Comparison of ENCODE assay signal across 19 cellular contexts in genomic region chr2:156580501-156580900, GRCh38.
DNase-seq lines count a peak whose midpoint lies in the region; ATAC-seq and TF ChIP-seq lines count a peak whose summit lies in the region.
"Had no signal": no experiment of that assay in that cellular context is flagged by ENCODE, and none has a peak within 500 bp of the region (broad histone marks: within the 10 kb centered on the region; RNA-seq: fewer than 3 reads in every experiment).

No MANE protein-coding gene starts in this region.

- H3K4ac ChIP-seq in mesendoderm (ENCODE audit: low read depth, low read length) = no peak overlapping the region

- no peak for TF ChIP-seq CTCF in SK-N-SH (IDR thresholded peaks at IDR 0.05)
- TF ChIP-seq CTCF in DND-41 (IDR thresholded peaks at IDR 0.05; ENCODE audit: borderline replicate concordance, extremely low read depth, low read length, poor library complexity, severe bottlenecking) = no peak
- TF ChIP-seq CTCF in dorsolateral prefrontal cortex (IDR thresholded peaks at IDR 0.05 in 54 of 56, conservative IDR thresholded peaks at IDR 0.05 in 2 of 56; ENCODE audit: low read depth in 1 of 56, partially characterized antibody in 56 of 56) = no peak

- H3K27me3 ChIP-seq in SK-N-SH (ENCODE audit: insufficient read depth) (no peaks in the 10 kb centered on the region), DND-41 (ENCODE audit: insufficient read depth, low read length, poor library complexity) (no peaks in the 10 kb centered on the region), mesendoderm (ENCODE audit: insufficient read depth, low read length, poor library complexity) (no peaks in the 10 kb centered on the region), dorsolateral prefrontal cortex (no peaks in the 10 kb centered on the region)
- H3K27me3 ChIP-seq: MG63 had no signal

- H3K18ac ChIP-seq in mesendoderm (ENCODE audit: low read length) = no peak overlapping the region

- no peak overlapping the region for H2AK5ac ChIP-seq in mesendoderm (ENCODE audit: low read length)

- H4K8ac ChIP-seq in mesendoderm (ENCODE audit: low read depth, low read length) = no peak overlapping the region

- H3K79me2 ChIP-seq in SK-N-SH (ENCODE audit: insufficient read depth) (no peaks in the 10 kb centered on the region), DND-41 (ENCODE audit: insufficient read depth, low read length) (no peaks in the 10 kb centered on the region), mesendoderm (ENCODE audit: control insufficient read depth, insufficient read depth, low read length) (no peaks in the 10 kb centered on the region)

- H3K4me1 ChIP-seq in SK-N-SH (ENCODE audit: control insufficient read depth in 1 of 2, insufficient read depth in 2 of 2, low read depth in 1 of 2, low read length in 1 of 2) = no peaks in the 10 kb centered on the region; a peak in 1 of 4 replicates
- H3K4me1 ChIP-seq in DND-41 (ENCODE audit: insufficient read depth, low read length) = peaks cover 23% of the 10 kb centered on the region
- no peaks in the 10 kb centered on the region for H3K4me1 ChIP-seq in mesendoderm (ENCODE audit: control insufficient read depth, low read depth, low read length)

- no peak overlapping the region for H2BK15ac ChIP-seq in mesendoderm (replicated peaks; ENCODE audit: low read depth)

- no peaks in the 10 kb centered on the region for H3F3A ChIP-seq in SK-N-SH (replicated peaks; ENCODE audit: insufficient read depth)

- no peak for TF ChIP-seq EP300 in SK-N-SH (IDR thresholded peaks at IDR 0.05; ENCODE audit: borderline replicate concordance in 1 of 2, low read depth in 1 of 2, low read length in 1 of 2)

- H3K36me3 ChIP-seq in SK-N-SH (replicated peaks in 1 of 2; ENCODE audit: control insufficient read depth in 1 of 2, insufficient read depth in 2 of 2, low read length in 1 of 2) (peaks cover 0 to 3% of the 10 kb centered on the region in 2 experiments), DND-41 (ENCODE audit: insufficient read depth, low read length) (no peaks in the 10 kb centered on the region), mesendoderm (ENCODE audit: control insufficient read depth, insufficient read depth, low read length) (no peaks in the 10 kb centered on the region)

- CTCF ChIA-PET in SK-N-SH (lab: Yijun Ruan, JAX) = interaction anchor here (1.0 to 1.6 kb wide), 3 partner anchors 9 to 12 kb away, joined by 3 to 5 read pairs (median 3); no protein-coding TSS in a partner anchor

- POLR2A ChIA-PET in SK-N-SH (lab: Yijun Ruan, JAX) = no interaction called here

- no peak for ATAC-seq in SK-N-SH treated with all-trans-retinoic acid at 6 μM for 48 hours
- ATAC-seq in DND-41 (ENCODE audit: insufficient read depth, low read depth) = peak; percentile 91

- H4K5ac ChIP-seq in mesendoderm (ENCODE audit: low read length) = no peak overlapping the region

- H3K27ac ChIP-seq in SK-N-SH (ENCODE audit: low read depth in 2 of 2, low read length in 1 of 2) = no peak overlapping the region
- peak overlapping the region; percentile 23; the same call in 1 of the 2 replicates for H3K27ac ChIP-seq in DND-41 (ENCODE audit: low read length)
- no peak overlapping the region for H3K27ac ChIP-seq in mesendoderm (ENCODE audit: low read depth, low read length)
- peak overlapping the region in 1 of 59 donors; percentile 0 for H3K27ac ChIP-seq in dorsolateral prefrontal cortex
- H3K27ac ChIP-seq: HL-60 had no signal

- H2BK120ac ChIP-seq in mesendoderm (ENCODE audit: low read depth, low read length) = no peak overlapping the region

- no peaks in the 10 kb centered on the region for H3K9me2 ChIP-seq in SK-N-SH

- DNase-seq in SK-N-SH (no peak), DND-41 (peak; percentile 12), SK-N-DZ (ENCODE audit: low spot score) (peak; percentile 41), mesendoderm (peak; percentile 50), cardiac septum (ENCODE audit: low spot score) (no peak), dorsolateral prefrontal cortex (no peak)
- DNase-seq in NK-92 treated with Interleukin-12 subunit alpha and Interleukin-12 subunit beta, amount 100 ng/mL, for 24 hours (lab: John Stamatoyannopoulos, UW) = no peak
- DNase-seq: CD4-positive, alpha-beta T cell; DMS153; Kasumi-1; MG63; NCI-H1048; NCI-H1436; NCI-H2029 treated with DMSO at 0.1 percent for 48 hours; NCI-H446 treated with DMSO at 0.1 percent for 48 hours; NCI-H774; SHP77 had no signal

- H3K79me1 ChIP-seq in mesendoderm (ENCODE audit: low read length) = no peaks in the 10 kb centered on the region

- H3K56ac ChIP-seq in mesendoderm (ENCODE audit: low read length) = no peak overlapping the region

- no peak overlapping the region for H3K23ac ChIP-seq in mesendoderm (ENCODE audit: low read length)

- TF ChIP-seq RAD21 in SK-N-SH (IDR thresholded peaks at IDR 0.05; ENCODE audit: low read length) = no peak

- H2AFZ ChIP-seq in SK-N-SH (ENCODE audit: low read depth) (no peak overlapping the region), DND-41 (ENCODE audit: low read depth, low read length) (no peak overlapping the region)

- H3K9me3 ChIP-seq in SK-N-SH (no peaks in the 10 kb centered on the region), DND-41 (ENCODE audit: insufficient read depth, low read length, severe bottlenecking) (no peaks in the 10 kb centered on the region)
- H3K9me3 ChIP-seq: MG63 had no signal

- H3K4me3 ChIP-seq in SK-N-SH (ENCODE audit: low read depth in 2 of 2, low read length in 1 of 2) (no peak overlapping the region), DND-41 (ENCODE audit: low read depth in 1 of 2, low read length in 2 of 2) (no peak overlapping the region), mesendoderm (ENCODE audit: low read length) (no peak overlapping the region), dorsolateral prefrontal cortex (no peak overlapping the region)
- H3K4me3 ChIP-seq: MG63 had no signal

- no peak overlapping the region for H3K4me2 ChIP-seq in SK-N-SH
- H3K4me2 ChIP-seq in DND-41 (ENCODE audit: insufficient read depth, low read length) = peak overlapping the region; percentile 13; the same call in 1 of the 2 replicates
- no peak overlapping the region for H3K4me2 ChIP-seq in mesendoderm (ENCODE audit: low read length)

- H4K20me1 ChIP-seq in SK-N-SH (ENCODE audit: insufficient read depth) (no peaks in the 10 kb centered on the region), DND-41 (ENCODE audit: insufficient read depth, low read length) (no peaks in the 10 kb centered on the region)

- no peak overlapping the region for H2BK5ac ChIP-seq in mesendoderm (ENCODE audit: low read length)

- intact Hi-C loops in cardiac septum (cut with DNase I) (loop anchor here (10.0 kb wide), 1 partner anchor 146 kb away; the partner anchor contains the start of gene GPD2), dorsolateral prefrontal cortex (cut with DNase I) (loop anchor here (10.0 kb wide), 2 partner anchors 176 to 1196 kb away; no protein-coding TSS in a partner anchor)

- H3K9ac ChIP-seq in SK-N-SH = no peak overlapping the region
- no peak overlapping the region for H3K9ac ChIP-seq in DND-41 (ENCODE audit: low read depth, low read length)
- no peak overlapping the region for H3K9ac ChIP-seq in mesendoderm (ENCODE audit: low read length)

TF ChIP-seq in SK-N-SH, 30 proteins besides CTCF, POLR2A, EP300 and RAD21:
- TF ChIP-seq PBX3 (IDR thresholded peaks at IDR 0.05) (no peak), GATA2 (CRISPR knock-in tag; IDR thresholded peaks at IDR 0.05) (peak; percentile 46)
TF ChIP-seq in SK-N-SH: peak in this region for 1.

TF ChIP-seq in SK-N-SH treated with all-trans-retinoic acid at 6 μM for 48 hours, 23 proteins besides CTCF, POLR2A, EP300 and RAD21:
- TF ChIP-seq ISL1 (CRISPR knock-in tag; IDR thresholded peaks at IDR 0.05) = no peak
- no peak for TF ChIP-seq CSDC2 (CRISPR knock-in tag; IDR thresholded peaks at IDR 0.05)
- no peak for TF ChIP-seq GLIS3 (CRISPR knock-in tag; IDR thresholded peaks at IDR 0.05)
- TF ChIP-seq, protein P1, sequence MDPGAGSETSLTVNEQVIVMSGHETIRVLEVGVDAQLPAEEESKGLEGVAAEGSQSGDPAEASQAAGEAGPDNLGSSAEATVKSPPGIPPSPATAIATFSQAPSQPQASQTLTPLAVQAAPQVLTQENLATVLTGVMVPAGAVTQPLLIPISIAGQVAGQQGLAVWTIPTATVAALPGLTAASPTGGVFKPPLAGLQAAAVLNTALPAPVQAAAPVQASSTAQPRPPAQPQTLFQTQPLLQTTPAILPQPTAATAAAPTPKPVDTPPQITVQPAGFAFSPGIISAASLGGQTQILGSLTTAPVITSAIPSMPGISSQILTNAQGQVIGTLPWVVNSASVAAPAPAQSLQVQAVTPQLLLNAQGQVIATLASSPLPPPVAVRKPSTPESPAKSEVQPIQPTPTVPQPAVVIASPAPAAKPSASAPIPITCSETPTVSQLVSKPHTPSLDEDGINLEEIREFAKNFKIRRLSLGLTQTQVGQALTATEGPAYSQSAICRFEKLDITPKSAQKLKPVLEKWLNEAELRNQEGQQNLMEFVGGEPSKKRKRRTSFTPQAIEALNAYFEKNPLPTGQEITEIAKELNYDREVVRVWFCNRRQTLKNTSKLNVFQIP (CRISPR knock-in tag; IDR thresholded peaks at IDR 0.05; ENCODE audit: borderline replicate concordance, low read depth) = no peak
- TF ChIP-seq PPARA (CRISPR knock-in tag; IDR thresholded peaks at IDR 0.05; ENCODE audit: borderline replicate concordance) = no peak
- TF ChIP-seq, protein P2, sequence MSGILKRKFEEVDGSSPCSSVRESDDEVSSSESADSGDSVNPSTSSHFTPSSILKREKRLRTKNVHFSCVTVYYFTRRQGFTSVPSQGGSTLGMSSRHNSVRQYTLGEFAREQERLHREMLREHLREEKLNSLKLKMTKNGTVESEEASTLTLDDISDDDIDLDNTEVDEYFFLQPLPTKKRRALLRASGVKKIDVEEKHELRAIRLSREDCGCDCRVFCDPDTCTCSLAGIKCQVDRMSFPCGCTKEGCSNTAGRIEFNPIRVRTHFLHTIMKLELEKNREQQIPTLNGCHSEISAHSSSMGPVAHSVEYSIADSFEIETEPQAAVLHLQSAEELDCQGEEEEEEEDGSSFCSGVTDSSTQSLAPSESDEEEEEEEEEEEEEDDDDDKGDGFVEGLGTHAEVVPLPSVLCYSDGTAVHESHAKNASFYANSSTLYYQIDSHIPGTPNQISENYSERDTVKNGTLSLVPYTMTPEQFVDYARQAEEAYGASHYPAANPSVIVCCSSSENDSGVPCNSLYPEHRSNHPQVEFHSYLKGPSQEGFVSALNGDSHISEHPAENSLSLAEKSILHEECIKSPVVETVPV (CRISPR knock-in tag; IDR thresholded peaks at IDR 0.05) = no peak
- TF ChIP-seq ZNF70 (CRISPR knock-in tag; IDR thresholded peaks at IDR 0.05) = no peak
- no peak for TF ChIP-seq ZC3H10 (CRISPR knock-in tag; IDR thresholded peaks at IDR 0.05)
- no peak for TF ChIP-seq ESRRG (CRISPR knock-in tag; IDR thresholded peaks at IDR 0.05)
- no peak for TF ChIP-seq BACH2 (CRISPR knock-in tag; IDR thresholded peaks at IDR 0.05; ENCODE audit: borderline replicate concordance)
- TF ChIP-seq ZNF565 (CRISPR knock-in tag; conservative IDR thresholded peaks at IDR 0.05; ENCODE audit: low read depth) = no peak

Comparison
In these comparisons a context has a peak if more than half of its experiments do, and no peak if none do; other contexts are left out.
1. DNase-seq: peak in DND-41 (single experiment), SK-N-DZ (single experiment) and mesendoderm (single experiment); none in SK-N-SH (single experiment), NK-92 treated with Interleukin-12 subunit alpha and Interleukin-12 subunit beta, amount 100 ng/mL, for 24 hours (single experiment), cardiac septum (single experiment) and dorsolateral prefrontal cortex (0 of 10).